1 cellular context compared by ENCODE assay signal in genomic region chr17:66957951-66958579, GRCh38.
TF ChIP-seq lines count a peak whose summit lies in the region.

No MANE protein-coding gene starts in this region.

TF ChIP-seq in H1, 55 proteins besides CTCF, POLR2A, EP300 and RAD21:
- TF ChIP-seq, protein P1, sequence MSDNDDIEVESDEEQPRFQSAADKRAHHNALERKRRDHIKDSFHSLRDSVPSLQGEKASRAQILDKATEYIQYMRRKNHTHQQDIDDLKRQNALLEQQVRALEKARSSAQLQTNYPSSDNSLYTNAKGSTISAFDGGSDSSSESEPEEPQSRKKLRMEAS (IDR thresholded peaks at IDR 0.05) = no peak
- TF ChIP-seq SUZ12 (IDR thresholded peaks at IDR 0.05; ENCODE audit: low read length) = no peak
- TF ChIP-seq CHD1 (IDR thresholded peaks at IDR 0.05; ENCODE audit: low read depth, low read length) = no peak
- no peak for TF ChIP-seq TAF1 (IDR thresholded peaks at IDR 0.05; ENCODE audit: low read depth, low read length)
- TF ChIP-seq NANOG (IDR thresholded peaks at IDR 0.05; ENCODE audit: insufficient read depth, low read depth, low read length, poor library complexity, severe bottlenecking) = no peak
